8 cellular contexts compared by ENCODE assay signal in the genomic region with DNA sequence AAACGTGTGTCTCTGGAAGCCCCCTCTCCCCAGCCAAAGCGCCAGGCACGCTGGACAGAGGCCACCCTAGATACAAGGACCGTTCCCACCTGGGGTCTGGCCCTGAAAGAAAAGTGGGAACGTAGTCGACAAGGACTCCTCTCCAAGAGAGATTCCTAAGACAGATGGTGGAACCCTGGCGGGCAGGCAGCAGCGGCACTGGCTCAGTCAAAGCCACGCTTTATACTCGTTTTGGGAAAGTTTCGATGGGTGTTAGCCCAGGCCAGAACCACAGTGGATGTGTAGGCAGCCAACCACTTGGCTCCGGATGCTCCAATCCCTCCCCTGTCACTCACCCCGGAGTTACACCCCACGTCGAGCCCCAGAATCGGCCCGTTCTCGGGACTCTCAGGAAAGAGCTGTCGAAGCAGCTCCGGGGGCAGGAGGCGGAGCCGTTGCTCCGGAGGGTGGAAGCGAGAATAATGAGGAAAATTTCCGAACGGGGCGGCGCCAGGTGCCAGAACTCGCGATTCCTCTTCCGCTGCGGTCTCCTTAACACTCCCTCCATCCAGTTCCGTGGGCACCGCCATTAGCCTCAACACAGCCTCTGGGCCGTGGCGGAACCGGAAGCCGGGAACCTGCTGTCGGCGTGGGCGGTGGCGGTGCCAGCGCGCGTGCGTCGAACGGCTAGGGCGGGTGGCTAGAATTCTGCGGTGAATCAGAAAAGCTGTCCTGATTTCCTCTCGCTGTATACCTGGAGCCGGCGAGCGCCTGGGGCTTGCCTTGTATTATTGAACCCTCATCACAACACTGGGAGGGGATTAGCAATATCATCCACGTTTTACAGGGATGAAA. TPM values are rescaled to one million over a fixed set of nuclear protein-coding genes. Genes with fewer than 3 reads are reported as not detected.
DNase-seq lines count a peak whose midpoint lies in the region; ATAC-seq and TF ChIP-seq lines count a peak whose summit lies in the region.

A gene with protein sequence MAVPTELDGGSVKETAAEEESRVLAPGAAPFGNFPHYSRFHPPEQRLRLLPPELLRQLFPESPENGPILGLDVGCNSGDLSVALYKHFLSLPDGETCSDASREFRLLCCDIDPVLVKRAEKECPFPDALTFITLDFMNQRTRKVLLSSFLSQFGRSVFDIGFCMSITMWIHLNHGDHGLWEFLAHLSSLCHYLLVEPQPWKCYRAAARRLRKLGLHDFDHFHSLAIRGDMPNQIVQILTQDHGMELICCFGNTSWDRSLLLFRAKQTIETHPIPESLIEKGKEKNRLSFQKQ (minus strand): TSS at position 588 of the 834 bp plus-strand sequence. CDS start 19 bp downstream, at position 569.

- H3K9me3 Mint-ChIP-seq in HFFc6, result no peaks in the 10 kb centered on the region

- H3K9me3 ChIP-seq in osteoblast (ENCODE audit: low read depth, low read length) (no peaks in the 10 kb centered on the region), thoracic aorta (no peaks in the 10 kb centered on the region)

- H3K27me3 Mint-ChIP-seq in HFFc6 (ENCODE audit: insufficient read depth), result peaks cover 8% of the 10 kb centered on the region

- H3K36me3 Mint-ChIP-seq in HFFc6 (ENCODE audit: low read depth), result no peaks in the 10 kb centered on the region

- H3K4me1 Mint-ChIP-seq in HFFc6 (ENCODE audit: low read depth), result peaks cover 30% of the 10 kb centered on the region

- in situ Hi-C loops in SK-MEL-5 (cut with HindIII; ENCODE audit: low pct_unique_long_range_greater_than_20kb, low sequenced_read_pairs), result no loop called here

- H2AFZ ChIP-seq in osteoblast (ENCODE audit: low read length), result peak within 1 kb of the TSS; percentile 94

- H3K79me2 ChIP-seq in osteoblast (ENCODE audit: insufficient read depth, low read length), result peaks cover 9% of the 10 kb centered on the region

- peak; percentile 12; the same call in 1 of the 2 replicates for TF ChIP-seq CTCF in HFFc6 (IDR thresholded peaks at IDR 0.05)
- TF ChIP-seq CTCF in osteoblast (IDR thresholded peaks at IDR 0.05; ENCODE audit: extremely low read depth, low read depth, low read length), result no peak
- no peak for TF ChIP-seq CTCF in thoracic aorta (IDR thresholded peaks at IDR 0.05)

- peaks cover 10% of the 10 kb centered on the region for H3K27me3 ChIP-seq in osteoblast (ENCODE audit: insufficient read depth, low read length)
- no peaks in the 10 kb centered on the region for H3K27me3 ChIP-seq in thoracic aorta (replicated peaks; ENCODE audit: insufficient read depth)

- H4K20me1 ChIP-seq in osteoblast (ENCODE audit: insufficient read depth, low read length), result peaks cover 3% of the 10 kb centered on the region

- ATAC-seq in thoracic aorta (ENCODE audit: insufficient number of reproducible peaks, low FRiP score, low read depth), result peak; percentile 71

- peak within 1 kb of the TSS; percentile 79 for H3K27ac ChIP-seq in osteoblast (ENCODE audit: low read depth, low read length)
- H3K27ac ChIP-seq in thoracic aorta, result peak within 1 kb of the TSS; percentile 92 to 93

- H3K4me3 Mint-ChIP-seq in HFFc6, result peak within 1 kb of the TSS; percentile 94

- DNase-seq in GM04503 (ENCODE audit: low read depth) (peak; percentile 61), HFFc6 (peak; percentile 93), NAMALWA (ENCODE audit: low spot score) (peak; percentile 92), SK-MEL-5 (ENCODE audit: low read depth, low spot score) (peak; percentile 92), globus pallidus (ENCODE audit: low spot score) (peak; percentile 88), osteoblast (ENCODE audit: insufficient read length, low spot score, missing footprints) (peak; percentile 96), thoracic aorta (ENCODE audit: low spot score) (peak; percentile 77)
- peak; percentile 95 for DNase-seq in activated naive CD4-positive, alpha-beta T cell treated with anti-CD3 and anti-CD28 coated beads, Interleukin-2, amount 50 U/mL, for 16 hours

- peak within 1 kb of the TSS; percentile 92 for H3K27ac Mint-ChIP-seq in HFFc6

- peak within 1 kb of the TSS; percentile 98 for H3K4me2 ChIP-seq in osteoblast (ENCODE audit: insufficient read depth, low read length)

- H3K4me3 ChIP-seq in osteoblast (ENCODE audit: insufficient read depth, low read length), result peak within 1 kb of the TSS; percentile 77
- peak within 1 kb of the TSS; percentile 74 for H3K4me3 ChIP-seq in thoracic aorta

- peaks cover 4% of the 10 kb centered on the region for H3K36me3 ChIP-seq in osteoblast (ENCODE audit: insufficient read depth, low read length)
- no peaks in the 10 kb centered on the region for H3K36me3 ChIP-seq in thoracic aorta

- peaks cover 18% of the 10 kb centered on the region for H3K4me1 ChIP-seq in osteoblast (ENCODE audit: insufficient read depth, low read length)
- peaks cover 8 to 14% of the 10 kb centered on the region in 2 donors for H3K4me1 ChIP-seq in thoracic aorta (ENCODE audit: control insufficient read depth in 1 of 2, low read depth in 2 of 2)

RNA-seq across cellular contexts. Expression of the gene that starts here (rescaled TPM):
- total RNA-seq in HFFc6 (2021; fragmentation: NEBNext Ultra II Directional; extraction: Animal tissue kit (Norgen Biotek cat#: 25700)), result 1 to 10 TPM; 1.5 to 2.9 (median 2.0) TPM
- 6.3 and 7.2 TPM in 2 replicates for total RNA-seq in SK-MEL-5 (2014; rRNA removed; shearing (Covaris generic))
- 5.7 and 6.8 TPM in 2 replicates for polyA plus RNA-seq in SK-MEL-5 (2015; cell fraction: cytosol; rRNA removed)
- 5.7 and 6.7 TPM in 2 replicates for polyA plus RNA-seq in SK-MEL-5 (2015; cell fraction: nucleus; rRNA removed)
- 4.7 and 5.4 TPM in 2 replicates for total RNA-seq in osteoblast
- total RNA-seq in thoracic aorta, result 1 to 10 TPM; 1.6 to 2.7 TPM

Comparison
In these comparisons a context has a peak if more than half of its experiments do, and no peak if none do; other contexts are left out.
1. Peak in every context shown above with its lines: DNase-seq, ATAC-seq, H3K4me3 ChIP-seq and H3K27ac ChIP-seq.